ENCODE assay signal across 9 cellular contexts in genomic region chr2:102619414-102620319, GRCh38. TPM values are rescaled to one million over a fixed set of nuclear protein-coding genes. Genes with fewer than 3 reads are reported as not detected.
DNase-seq lines count a peak whose midpoint lies in the region; ATAC-seq and TF ChIP-seq lines count a peak whose summit lies in the region.
"Had no signal": no experiment of that assay in that cellular context is flagged by ENCODE, and none has a peak within 500 bp of the region (broad histone marks: within the 10 kb centered on the region; RNA-seq: fewer than 3 reads in every experiment).

A gene with protein sequence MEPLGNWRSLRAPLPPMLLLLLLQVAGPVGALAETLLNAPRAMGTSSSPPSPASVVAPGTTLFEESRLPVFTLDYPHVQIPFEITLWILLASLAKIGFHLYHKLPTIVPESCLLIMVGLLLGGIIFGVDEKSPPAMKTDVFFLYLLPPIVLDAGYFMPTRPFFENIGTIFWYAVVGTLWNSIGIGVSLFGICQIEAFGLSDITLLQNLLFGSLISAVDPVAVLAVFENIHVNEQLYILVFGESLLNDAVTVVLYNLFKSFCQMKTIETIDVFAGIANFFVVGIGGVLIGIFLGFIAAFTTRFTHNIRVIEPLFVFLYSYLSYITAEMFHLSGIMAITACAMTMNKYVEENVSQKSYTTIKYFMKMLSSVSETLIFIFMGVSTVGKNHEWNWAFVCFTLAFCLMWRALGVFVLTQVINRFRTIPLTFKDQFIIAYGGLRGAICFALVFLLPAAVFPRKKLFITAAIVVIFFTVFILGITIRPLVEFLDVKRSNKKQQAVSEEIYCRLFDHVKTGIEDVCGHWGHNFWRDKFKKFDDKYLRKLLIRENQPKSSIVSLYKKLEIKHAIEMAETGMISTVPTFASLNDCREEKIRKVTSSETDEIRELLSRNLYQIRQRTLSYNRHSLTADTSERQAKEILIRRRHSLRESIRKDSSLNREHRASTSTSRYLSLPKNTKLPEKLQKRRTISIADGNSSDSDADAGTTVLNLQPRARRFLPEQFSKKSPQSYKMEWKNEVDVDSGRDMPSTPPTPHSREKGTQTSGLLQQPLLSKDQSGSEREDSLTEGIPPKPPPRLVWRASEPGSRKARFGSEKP (plus strand): TSS chr2:102619553. CDS start chr2:102619849, 296 bp downstream.

- TF ChIP-seq CTCF in CD14-positive monocyte (IDR thresholded peaks at IDR 0.05) = no peak
- TF ChIP-seq CTCF in heart right ventricle (IDR thresholded peaks at IDR 0.05) = no peak
- no peak for TF ChIP-seq CTCF in progenitor cell of endocrine pancreas (IDR thresholded peaks at IDR 0.05; ENCODE audit: unreplicated experiment)

- intact Hi-C loops in CD14-positive monocyte (cut with micrococcal nuclease) = loop anchor here (5.0 kb wide), 2 partner anchors 97 to 147 kb away; partner anchors contain the start of gene SLC9A4 (in 2 of the 2)
- intact Hi-C loops in heart right ventricle (cut with DNase I) = loop anchor here in 6 of 10 donors (5.0 to 10.0 kb wide), 4 partner anchors 97 to 147 kb away; partner anchors contain the start of gene SLC9A4 (in 5 of the 6)

- no peak within 1 kb of the TSS for H3K27ac Mint-ChIP-seq in CD14-positive monocyte
- H3K27ac Mint-ChIP-seq in progenitor cell of endocrine pancreas = peak within 1 kb of the TSS; percentile 41

- peaks cover 0 to 3% of the 10 kb centered on the region in 2 donors for H3K36me3 Mint-ChIP-seq in CD14-positive monocyte
- H3K36me3 Mint-ChIP-seq in activated T-cell treated with anti-CD3 and anti-CD28 coated beads, Interleukin-2, amount 50 U/mL, for 4 hours (ENCODE audit: insufficient read depth) = no peaks in the 10 kb centered on the region
- H3K36me3 Mint-ChIP-seq in progenitor cell of endocrine pancreas (ENCODE audit: insufficient read depth) = no peaks in the 10 kb centered on the region

- DNase-seq in CD14-positive monocyte (ENCODE audit: low spot score) (no peak), heart right ventricle (peak in 1 of 2 donors; percentile 14), progenitor cell of endocrine pancreas (ENCODE audit: low spot score, unreplicated experiment) (peak; percentile 57)
- no peak for DNase-seq in activated T-cell treated with anti-CD3 and anti-CD28 coated beads, Interleukin-2, amount 50 U/mL, for 4 hours

- peak; percentile 25 for ATAC-seq in HG03432 (IDR thresholded peaks at IDR 0.05; ENCODE audit: unreplicated experiment)
- ATAC-seq in activated T-cell treated with anti-CD3 and anti-CD28 coated beads, Interleukin-2, amount 50 U/mL, for 4 hours = peak; percentile 70 to 72
- ATAC-seq in heart right ventricle = peak; percentile 19 to 85 (median 59)
- ATAC-seq in HG02970 (IDR thresholded peaks at IDR 0.05; ENCODE audit: low FRiP score, unreplicated experiment) = no peak
- no peak for ATAC-seq in GM19324 (IDR thresholded peaks at IDR 0.05; ENCODE audit: low FRiP score, unreplicated experiment)
- no peak for ATAC-seq in HG03521 (IDR thresholded peaks at IDR 0.05; ENCODE audit: unreplicated experiment)

- H3K9me3 Mint-ChIP-seq in CD14-positive monocyte = peaks cover 0 to 14% (median 2%) of the 10 kb centered on the region in 7 donors
- H3K9me3 Mint-ChIP-seq in activated T-cell treated with anti-CD3 and anti-CD28 coated beads, Interleukin-2, amount 50 U/mL, for 4 hours = no peaks in the 10 kb centered on the region
- no peaks in the 10 kb centered on the region for H3K9me3 Mint-ChIP-seq in progenitor cell of endocrine pancreas (ENCODE audit: low read depth)

- H3K4me1 ChIP-seq in heart right ventricle = peaks cover 0 to 16% (median 12%) of the 10 kb centered on the region in 9 donors

- H3K4me3 Mint-ChIP-seq in CD14-positive monocyte (peak within 1 kb of the TSS; percentile 64 to 86), progenitor cell of endocrine pancreas (ENCODE audit: low read depth) (peak within 1 kb of the TSS; percentile 71)
- peak within 1 kb of the TSS; percentile 49 for H3K4me3 Mint-ChIP-seq in activated T-cell treated with anti-CD3 and anti-CD28 coated beads, Interleukin-2, amount 50 U/mL, for 4 hours

- no peak within 1 kb of the TSS for H3K27ac ChIP-seq in heart right ventricle
- H3K27ac ChIP-seq: epithelial cell of prostate had no signal

- H3K4me1 Mint-ChIP-seq in CD14-positive monocyte (peaks cover 14% of the 10 kb centered on the region), progenitor cell of endocrine pancreas (ENCODE audit: low read depth) (peaks cover 12% of the 10 kb centered on the region)
- peaks cover 12% of the 10 kb centered on the region for H3K4me1 Mint-ChIP-seq in activated T-cell treated with anti-CD3 and anti-CD28 coated beads, Interleukin-2, amount 50 U/mL, for 4 hours (ENCODE audit: low read depth)

- 3 to 4% methylated on average over 80 to 84 of the region's 85 CpGs for WGBS in heart right ventricle, 2 donors

- H3K27me3 ChIP-seq in heart right ventricle = peaks cover 0 to 93% (median 65%) of the 10 kb centered on the region in 7 donors

- peaks cover 44 to 64% (median 50%) of the 10 kb centered on the region in 3 donors for H3K27me3 Mint-ChIP-seq in CD14-positive monocyte (ENCODE audit: low read depth in 3 of 3)
- peaks cover 54% of the 10 kb centered on the region for H3K27me3 Mint-ChIP-seq in activated T-cell treated with anti-CD3 and anti-CD28 coated beads, Interleukin-2, amount 50 U/mL, for 4 hours (ENCODE audit: low read depth)
- H3K27me3 Mint-ChIP-seq in progenitor cell of endocrine pancreas = peaks cover 62% of the 10 kb centered on the region

- no peaks in the 10 kb centered on the region for H3K36me3 ChIP-seq in heart right ventricle

- H3K4me3 ChIP-seq in heart right ventricle = peak within 1 kb of the TSS; percentile 6 to 60 (median 50)

- no peaks in the 10 kb centered on the region for H3K9me3 ChIP-seq in heart right ventricle

RNA-seq across cellular contexts. Expression of the gene that starts here (rescaled TPM):
- not detected for polyA plus RNA-seq in CD14-positive monocyte
- total RNA-seq in activated T-cell treated with anti-CD3 and anti-CD28 coated beads, Interleukin-2, amount 50 U/mL, for 4 hours = under 1 TPM; 0.03 to 0.08 (median 0.05) TPM
- total RNA-seq in heart right ventricle = under 1 TPM in 6 of 10 donors, not detected in 4; 0.05 to 0.21 (median 0.17) TPM
- polyA plus RNA-seq in heart right ventricle = under 1 TPM in 1 of 2 donors, not detected in 1; under 0.01 TPM
- 1.6 TPM in 2 replicates for total RNA-seq in progenitor cell of endocrine pancreas

Comparison
In these comparisons a context has a peak if more than half of its experiments do, and no peak if none do; other contexts are left out.
1. Peak in ATAC-seq in activated T-cell treated with anti-CD3 and anti-CD28 coated beads, Interleukin-2, amount 50 U/mL, for 4 hours; RNA of the gene not detected or under 1 TPM.
2. Peak in ATAC-seq and H3K4me3 ChIP-seq in heart right ventricle; RNA of the gene not detected or under 1 TPM.